ENCODE assay signal across 1 cellular context in genomic region chr16:29805232-29806095, GRCh38.
TF ChIP-seq lines count a peak whose summit lies in the region.

No MANE protein-coding gene starts in this region.

TF ChIP-seq in GM12878, 131 proteins besides CTCF, POLR2A, EP300 and RAD21 (continues in another document):
- TF ChIP-seq HDAC2 (IDR thresholded peaks at IDR 0.05) (0 out of 2 replicates have a peak, but pooled peaks have one; percentile 47), BCL11A (IDR thresholded peaks at IDR 0.05; ENCODE audit: low read depth, low read length) (0 out of 2 replicates have a peak, but pooled peaks have one; percentile 16), SRF (IDR thresholded peaks at IDR 0.05; ENCODE audit: low read depth in 2 of 2, low read length in 2 of 2) (peak in 1 of 2 experiments; percentile 60; a peak in 1 of 4 replicates), CHD1 (IDR thresholded peaks at IDR 0.05; ENCODE audit: low read depth, low read length) (peak; percentile 88; the same call in 1 of the 2 replicates), BACH1 (IDR thresholded peaks at IDR 0.05; ENCODE audit: borderline replicate concordance) (peak; percentile 76), MEF2A (IDR thresholded peaks at IDR 0.05; ENCODE audit: insufficient read depth, low read depth, low read length) (peak; percentile 75; the same call in 1 of the 2 replicates), CREM (IDR thresholded peaks at IDR 0.05; ENCODE audit: low read depth) (peak; percentile 54), RFX5 (IDR thresholded peaks at IDR 0.05; ENCODE audit: low read depth, low read length) (no peak), POLR2AphosphoS2 (IDR thresholded peaks at IDR 0.05; ENCODE audit: low read depth, low read length) (peak; percentile 97), KDM1A (IDR thresholded peaks at IDR 0.05; ENCODE audit: borderline replicate concordance) (no peak), ZNF687 (IDR thresholded peaks at IDR 0.05) (peak; percentile 70), KLF5 (IDR thresholded peaks at IDR 0.05; ENCODE audit: partially characterized antibody) (peak; percentile 29), SMAD5 (IDR thresholded peaks at IDR 0.05; ENCODE audit: low read depth) (peak; percentile 49; the same call in 1 of the 2 replicates), FOXK2 (IDR thresholded peaks at IDR 0.05) (peak; percentile 89), ZNF24 (IDR thresholded peaks at IDR 0.05) (no peak), GATAD2B (conservative IDR thresholded peaks at IDR 0.05; ENCODE audit: low read depth) (peak; percentile 75; the same call in 1 of the 2 replicates), PML (IDR thresholded peaks at IDR 0.05; ENCODE audit: low read length) (no peak), RB1 (IDR thresholded peaks at IDR 0.05; ENCODE audit: borderline replicate concordance) (peak; percentile 79; the same call in 1 of the 2 replicates), HCFC1 (IDR thresholded peaks at IDR 0.05; ENCODE audit: low read length) (peak; percentile 76), IKZF2 (IDR thresholded peaks at IDR 0.05) (peak; percentile 19 to 28; a peak in 2 of 4 replicates), IRF4 (IDR thresholded peaks at IDR 0.05; ENCODE audit: low read depth, low read length) (peak; percentile 43; the same call in 1 of the 2 replicates), ZBED1 (IDR thresholded peaks at IDR 0.05; ENCODE audit: borderline replicate concordance) (peak; percentile 51; the same call in 1 of the 2 replicates), NKRF (conservative IDR thresholded peaks at IDR 0.05) (peak; percentile 56; the same call in 1 of the 2 replicates), SPI1 (IDR thresholded peaks at IDR 0.05; ENCODE audit: borderline replicate concordance, insufficient read depth, low read depth, low read length) (peak; percentile 70), SUPT20H (IDR thresholded peaks at IDR 0.05; ENCODE audit: borderline replicate concordance, control insufficient read depth, low read depth, low read length) (no peak), LARP7 (IDR thresholded peaks at IDR 0.05) (peak; percentile 62; the same call in 1 of the 2 replicates), E2F4 (IDR thresholded peaks at IDR 0.05; ENCODE audit: low read depth, low read length) (peak; percentile 56; the same call in 1 of the 2 replicates), POLR2AphosphoS5 (IDR thresholded peaks at IDR 0.05; ENCODE audit: low read length) (peak; percentile 87; the same call in 1 of the 2 replicates), SIN3A (IDR thresholded peaks at IDR 0.05; ENCODE audit: low read depth, low read length) (peak; percentile 77; the same call in 1 of the 2 replicates), TAF1 (IDR thresholded peaks at IDR 0.05; ENCODE audit: borderline replicate concordance, low read depth, low read length) (peak; percentile 92; the same call in 1 of the 2 replicates), ATF7 (IDR thresholded peaks at IDR 0.05; ENCODE audit: low read depth) (no peak; the same call in 1 of the 2 replicates), NFXL1 (IDR thresholded peaks at IDR 0.05; ENCODE audit: borderline replicate concordance) (no peak), ZNF207 (IDR thresholded peaks at IDR 0.05; ENCODE audit: borderline replicate concordance) (no peak; the same call in 1 of the 2 replicates), TCF12 (IDR thresholded peaks at IDR 0.05; ENCODE audit: low read depth, low read length) (peak; percentile 41; the same call in 1 of the 2 replicates), DPF2 (IDR thresholded peaks at IDR 0.05) (no peak; the same call in 1 of the 2 replicates), SMARCA5 (IDR thresholded peaks at IDR 0.05) (peak; percentile 23; the same call in 1 of the 2 replicates), RELB (IDR thresholded peaks at IDR 0.05; ENCODE audit: low read depth) (peak; percentile 93), EGR1 (IDR thresholded peaks at IDR 0.05; ENCODE audit: borderline replicate concordance in 1 of 2, low read depth in 2 of 2, low read length in 2 of 2) (peak in 1 of 2 experiments; percentile 95; a peak in 2 of 3 replicates), MYC (IDR thresholded peaks at IDR 0.05; ENCODE audit: insufficient read depth, insufficient read length, insufficient replicate concordance, low read length, severe bottlenecking) (peak; percentile 73), TBL1XR1 (IDR thresholded peaks at IDR 0.05; ENCODE audit: low read depth, low read length) (peak; percentile 56; the same call in 1 of the 2 replicates)
- TF ChIP-seq, protein P1, sequence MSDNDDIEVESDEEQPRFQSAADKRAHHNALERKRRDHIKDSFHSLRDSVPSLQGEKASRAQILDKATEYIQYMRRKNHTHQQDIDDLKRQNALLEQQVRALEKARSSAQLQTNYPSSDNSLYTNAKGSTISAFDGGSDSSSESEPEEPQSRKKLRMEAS (IDR thresholded peaks at IDR 0.05; ENCODE audit: low read depth, low read length) = peak; percentile 65; the same call in 1 of the 2 replicates
- TF ChIP-seq, protein P2, sequence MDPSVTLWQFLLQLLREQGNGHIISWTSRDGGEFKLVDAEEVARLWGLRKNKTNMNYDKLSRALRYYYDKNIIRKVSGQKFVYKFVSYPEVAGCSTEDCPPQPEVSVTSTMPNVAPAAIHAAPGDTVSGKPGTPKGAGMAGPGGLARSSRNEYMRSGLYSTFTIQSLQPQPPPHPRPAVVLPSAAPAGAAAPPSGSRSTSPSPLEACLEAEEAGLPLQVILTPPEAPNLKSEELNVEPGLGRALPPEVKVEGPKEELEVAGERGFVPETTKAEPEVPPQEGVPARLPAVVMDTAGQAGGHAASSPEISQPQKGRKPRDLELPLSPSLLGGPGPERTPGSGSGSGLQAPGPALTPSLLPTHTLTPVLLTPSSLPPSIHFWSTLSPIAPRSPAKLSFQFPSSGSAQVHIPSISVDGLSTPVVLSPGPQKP (IDR thresholded peaks at IDR 0.05; ENCODE audit: low read depth, low read length) = peak; percentile 57
- TF ChIP-seq, protein P3, sequence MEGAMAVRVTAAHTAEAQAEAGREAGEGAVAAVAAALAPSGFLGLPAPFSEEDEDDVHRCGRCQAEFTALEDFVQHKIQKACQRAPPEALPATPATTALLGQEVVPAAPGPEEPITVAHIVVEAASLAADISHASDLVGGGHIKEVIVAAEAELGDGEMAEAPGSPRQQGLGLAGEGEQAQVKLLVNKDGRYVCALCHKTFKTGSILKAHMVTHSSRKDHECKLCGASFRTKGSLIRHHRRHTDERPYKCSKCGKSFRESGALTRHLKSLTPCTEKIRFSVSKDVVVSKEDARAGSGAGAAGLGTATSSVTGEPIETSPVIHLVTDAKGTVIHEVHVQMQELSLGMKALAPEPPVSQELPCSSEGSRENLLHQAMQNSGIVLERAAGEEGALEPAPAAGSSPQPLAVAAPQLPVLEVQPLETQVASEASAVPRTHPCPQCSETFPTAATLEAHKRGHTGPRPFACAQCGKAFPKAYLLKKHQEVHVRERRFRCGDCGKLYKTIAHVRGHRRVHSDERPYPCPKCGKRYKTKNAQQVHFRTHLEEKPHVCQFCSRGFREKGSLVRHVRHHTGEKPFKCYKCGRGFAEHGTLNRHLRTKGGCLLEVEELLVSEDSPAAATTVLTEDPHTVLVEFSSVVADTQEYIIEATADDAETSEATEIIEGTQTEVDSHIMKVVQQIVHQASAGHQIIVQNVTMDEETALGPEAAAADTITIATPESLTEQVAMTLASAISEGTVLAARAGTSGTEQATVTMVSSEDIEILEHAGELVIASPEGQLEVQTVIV (IDR thresholded peaks at IDR 0.05; ENCODE audit: borderline replicate concordance, partially characterized antibody) = peak; percentile 28
- TF ChIP-seq, protein P4, sequence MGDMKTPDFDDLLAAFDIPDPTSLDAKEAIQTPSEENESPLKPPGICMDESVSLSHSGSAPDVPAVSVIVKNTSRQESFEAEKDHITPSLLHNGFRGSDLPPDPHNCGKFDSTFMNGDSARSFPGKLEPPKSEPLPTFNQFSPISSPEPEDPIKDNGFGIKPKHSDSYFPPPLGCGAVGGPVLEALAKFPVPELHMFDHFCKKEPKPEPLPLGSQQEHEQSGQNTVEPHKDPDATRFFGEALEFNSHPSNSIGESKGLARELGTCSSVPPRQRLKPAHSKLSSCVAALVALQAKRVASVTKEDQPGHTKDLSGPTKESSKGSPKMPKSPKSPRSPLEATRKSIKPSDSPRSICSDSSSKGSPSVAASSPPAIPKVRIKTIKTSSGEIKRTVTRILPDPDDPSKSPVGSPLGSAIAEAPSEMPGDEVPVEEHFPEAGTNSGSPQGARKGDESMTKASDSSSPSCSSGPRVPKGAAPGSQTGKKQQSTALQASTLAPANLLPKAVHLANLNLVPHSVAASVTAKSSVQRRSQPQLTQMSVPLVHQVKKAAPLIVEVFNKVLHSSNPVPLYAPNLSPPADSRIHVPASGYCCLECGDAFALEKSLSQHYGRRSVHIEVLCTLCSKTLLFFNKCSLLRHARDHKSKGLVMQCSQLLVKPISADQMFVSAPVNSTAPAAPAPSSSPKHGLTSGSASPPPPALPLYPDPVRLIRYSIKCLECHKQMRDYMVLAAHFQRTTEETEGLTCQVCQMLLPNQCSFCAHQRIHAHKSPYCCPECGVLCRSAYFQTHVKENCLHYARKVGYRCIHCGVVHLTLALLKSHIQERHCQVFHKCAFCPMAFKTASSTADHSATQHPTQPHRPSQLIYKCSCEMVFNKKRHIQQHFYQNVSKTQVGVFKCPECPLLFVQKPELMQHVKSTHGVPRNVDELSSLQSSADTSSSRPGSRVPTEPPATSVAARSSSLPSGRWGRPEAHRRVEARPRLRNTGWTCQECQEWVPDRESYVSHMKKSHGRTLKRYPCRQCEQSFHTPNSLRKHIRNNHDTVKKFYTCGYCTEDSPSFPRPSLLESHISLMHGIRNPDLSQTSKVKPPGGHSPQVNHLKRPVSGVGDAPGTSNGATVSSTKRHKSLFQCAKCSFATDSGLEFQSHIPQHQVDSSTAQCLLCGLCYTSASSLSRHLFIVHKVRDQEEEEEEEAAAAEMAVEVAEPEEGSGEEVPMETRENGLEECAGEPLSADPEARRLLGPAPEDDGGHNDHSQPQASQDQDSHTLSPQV (IDR thresholded peaks at IDR 0.05) = no peak
- TF ChIP-seq, protein P5, sequence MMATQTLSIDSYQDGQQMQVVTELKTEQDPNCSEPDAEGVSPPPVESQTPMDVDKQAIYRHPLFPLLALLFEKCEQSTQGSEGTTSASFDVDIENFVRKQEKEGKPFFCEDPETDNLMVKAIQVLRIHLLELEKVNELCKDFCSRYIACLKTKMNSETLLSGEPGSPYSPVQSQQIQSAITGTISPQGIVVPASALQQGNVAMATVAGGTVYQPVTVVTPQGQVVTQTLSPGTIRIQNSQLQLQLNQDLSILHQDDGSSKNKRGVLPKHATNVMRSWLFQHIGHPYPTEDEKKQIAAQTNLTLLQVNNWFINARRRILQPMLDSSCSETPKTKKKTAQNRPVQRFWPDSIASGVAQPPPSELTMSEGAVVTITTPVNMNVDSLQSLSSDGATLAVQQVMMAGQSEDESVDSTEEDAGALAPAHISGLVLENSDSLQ (IDR thresholded peaks at IDR 0.05) = peak; percentile 41
